In genomic region chr1:31938184-31938975, GRCh38 we compare ENCODE assay signal across 8 cellular contexts. TPM values are rescaled to one million over a fixed set of nuclear protein-coding genes. Genes with fewer than 3 reads are reported as not detected.
DNase-seq lines count a peak whose midpoint lies in the region; ATAC-seq and TF ChIP-seq lines count a peak whose summit lies in the region.

Gene PTP4A2 (minus strand): TSS chr1:31938368. CDS start chr1:31919065, 19,303 bp downstream.

- no peaks in the 10 kb centered on the region for H3K27me3 ChIP-seq in CD4-positive, alpha-beta T cell (ENCODE audit: control insufficient read depth, insufficient read depth, low read length)
- H3K27me3 ChIP-seq in dorsolateral prefrontal cortex = no peaks in the 10 kb centered on the region
- H3K27me3 ChIP-seq in right lobe of liver = no peaks in the 10 kb centered on the region

- H3K4me1 Mint-ChIP-seq in CD4-positive, alpha-beta T cell (ENCODE audit: low read depth) = peaks cover 63% of the 10 kb centered on the region

- peaks cover 0 to 57% (median 21%) of the 10 kb centered on the region in 4 donors for H3K4me1 ChIP-seq in right lobe of liver

- H3K9me3 ChIP-seq in CD4-positive, alpha-beta T cell (ENCODE audit: control insufficient read depth, low read length) = no peaks in the 10 kb centered on the region
- no peaks in the 10 kb centered on the region for H3K9me3 ChIP-seq in right lobe of liver

- H3K4me3 ChIP-seq in dorsolateral prefrontal cortex (peak within 1 kb of the TSS; percentile 51 to 91 (median 76)), right lobe of liver (peak within 1 kb of the TSS; percentile 51 to 62 (median 61))

- no peaks in the 10 kb centered on the region for H3K9me3 Mint-ChIP-seq in CD4-positive, alpha-beta T cell

- TF ChIP-seq CTCF in CD4-positive, alpha-beta T cell (IDR thresholded peaks at IDR 0.05) = peak; percentile 24
- TF ChIP-seq CTCF in dorsolateral prefrontal cortex (IDR thresholded peaks at IDR 0.05 in 54 of 56, conservative IDR thresholded peaks at IDR 0.05 in 2 of 56; ENCODE audit: low read depth in 1 of 56, partially characterized antibody in 56 of 56) = peak in 44 of 56 donors; percentile 7 to 82 (median 51)
- peak; percentile 34 to 89 (median 62) for TF ChIP-seq CTCF in right lobe of liver (IDR thresholded peaks at IDR 0.05)

- intact Hi-C loops in CD4-positive, alpha-beta T cell (cut with DNase I, micrococcal nuclease) = loop anchor here (2.0 to 5.0 kb wide), 3 partner anchors 14 to 111 kb away; partner anchors contain the start of gene KHDRBS1 (in 1 of the 2)
- intact Hi-C loops in dorsolateral prefrontal cortex (cut with DNase I) = loop anchor here in 1 of 2 donors (1.0 to 10.0 kb wide), 3 partner anchors 74 to 174 kb away; partner anchors contain the start of genes ADGRB2 and KHDRBS1
- intact Hi-C loops in right lobe of liver (cut with DNase I) = no loop called here

- H3K4me3 Mint-ChIP-seq in CD4-positive, alpha-beta T cell = peak within 1 kb of the TSS; percentile 94

- peak; percentile 52 for ATAC-seq in CD4-positive, alpha-beta T cell (ENCODE audit: poor library complexity)
- ATAC-seq in GM19351 (IDR thresholded peaks at IDR 0.05; ENCODE audit: unreplicated experiment) = peak; percentile 71
- peak; percentile 71 for ATAC-seq in HG03520 (IDR thresholded peaks at IDR 0.05; ENCODE audit: unreplicated experiment)
- peak; percentile 80 to 93 (median 88) for ATAC-seq in right lobe of liver

- peak; percentile 99 for TF ChIP-seq POLR2A in right lobe of liver (IDR thresholded peaks at IDR 0.05)

- H3K36me3 ChIP-seq in right lobe of liver = no peaks in the 10 kb centered on the region

- CTCF ChIA-PET in CD4-positive, alpha-beta T cell (lab: Charles Lee) = interaction anchor here (0.6 to 5.3 kb wide), 19 partner anchors 8 to 125 kb away, joined by 3 to 52 read pairs (median 5); partner anchors contain the start of gene SPOCD1

- no peaks in the 10 kb centered on the region for H3K27me3 Mint-ChIP-seq in CD4-positive, alpha-beta T cell

- peak within 1 kb of the TSS; percentile 96 for H3K27ac Mint-ChIP-seq in CD4-positive, alpha-beta T cell

- 0% methylated on average over 7 of the region's 82 CpGs for WGBS in right lobe of liver (ENCODE audit: insufficient coverage, low coverage, low lambda C conversion rate, missing lambda C conversion rate)

- POLR2A ChIA-PET in CD4-positive, alpha-beta T cell (lab: Charles Lee) = interaction anchor here (0.6 to 14.9 kb wide), 34 partner anchors 9 to 1317 kb away, joined by 3 to 413 read pairs (median 4); partner anchors contain the start of genes BSDC1, KHDRBS1, KPNA6 and PEF1

- H3K36me3 Mint-ChIP-seq in CD4-positive, alpha-beta T cell (ENCODE audit: low read depth) = peaks cover 31% of the 10 kb centered on the region

- peak; percentile 61 to 84 (median 73) for DNase-seq in CD4-positive, alpha-beta T cell
- DNase-seq in NCI-H69 (lab: John Stamatoyannopoulos, UW) (peak; percentile 94), dorsolateral prefrontal cortex (peak; percentile 81 to 94 (median 90)), right lobe of liver (peak; percentile 97 to 98 (median 98))
- peak; percentile 91 to 93 for DNase-seq in activated CD4-positive, alpha-beta T cell treated with anti-CD3 and anti-CD28 coated beads, Interleukin-2, amount 50 U/mL, for 48 hours
- peak; percentile 77 for DNase-seq in stimulated activated CD4-positive, alpha-beta T cell treated with anti-CD3 and anti-CD28 coated beads, Interleukin-4, amount 100 ng/mL, for 24 hours

- H3K27ac ChIP-seq in CD4-positive, alpha-beta T cell (ENCODE audit: low read depth, low read length) = peak within 1 kb of the TSS; percentile 86
- peak within 1 kb of the TSS; percentile 78 to 98 (median 91) for H3K27ac ChIP-seq in dorsolateral prefrontal cortex
- H3K27ac ChIP-seq in right lobe of liver = peak within 1 kb of the TSS; percentile 90 to 98 (median 97)

RNA-seq across cellular contexts. Expression of gene PTP4A2, which starts in this region (rescaled TPM):
- total RNA-seq in CD4-positive, alpha-beta T cell = 100 to 1,000 TPM; 282 to 287 TPM
- total RNA-seq in dorsolateral prefrontal cortex (100 to 1,000 TPM; 185 to 784 (median 393) TPM), right lobe of liver (100 to 1,000 TPM in 4 of 6 experiments, 10 to 100 TPM in 2; 66.3 to 143 (median 117) TPM)

Comparison
In these comparisons a context has a peak if more than half of its experiments do, and no peak if none do; other contexts are left out.
1. Peak in every context shown above with its lines: DNase-seq, ATAC-seq, H3K4me3 ChIP-seq and H3K27ac ChIP-seq.
2. intact Hi-C loops: an anchor here in CD4-positive, alpha-beta T cell (2.0 to 5.0 kb wide); none called in right lobe of liver.